Comparison of ENCODE assay signal across 7 cellular contexts in the genomic region with DNA sequence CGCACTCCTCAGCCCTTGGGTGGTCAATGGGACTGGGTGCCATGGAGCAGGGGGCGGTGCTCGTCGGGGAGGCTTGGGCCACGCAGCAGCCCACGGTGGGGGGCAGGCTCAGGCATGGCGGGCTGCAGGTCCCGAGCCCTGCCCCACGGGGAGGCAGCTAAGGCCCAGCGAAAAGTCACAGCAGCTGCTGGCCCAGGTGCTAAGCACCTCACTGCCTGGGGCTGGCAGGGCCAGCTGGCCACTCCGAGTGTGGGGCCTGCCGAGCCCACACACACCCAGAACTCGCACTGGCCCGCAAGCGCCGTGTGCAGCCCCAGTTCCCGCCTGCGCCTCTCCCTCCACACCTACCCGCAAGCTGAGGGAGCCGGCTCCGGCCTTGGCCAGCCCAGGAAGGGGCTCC. TPM values are rescaled to one million over a fixed set of nuclear protein-coding genes. Genes with fewer than 3 reads are reported as not detected.
DNase-seq lines count a peak whose midpoint lies in the region; ATAC-seq, FAIRE-seq and TF ChIP-seq lines count a peak whose summit lies in the region.
"Not testable (repeated sequence)": the region's sequence is repeated elsewhere in the genome, so short reads cannot be mapped to it uniquely, and the experiment has no call there.

No MANE protein-coding gene starts in this region.

- not testable (repeated sequence) for TF ChIP-seq CTCF in HCT116 (IDR thresholded peaks at IDR 0.05 in 2 of 3, conservative IDR thresholded peaks at IDR 0.05 in 1 of 3; ENCODE audit: borderline replicate concordance in 1 of 3, insufficient read depth in 1 of 3, low read depth in 2 of 3, low read length in 2 of 3); HEK293 (tag by site-specific recombination; IDR thresholded peaks at IDR 0.05); RWPE1 (conservative IDR thresholded peaks at IDR 0.05; ENCODE audit: low read depth); SK-N-SH (IDR thresholded peaks at IDR 0.05); kidney (IDR thresholded peaks at IDR 0.05; ENCODE audit: borderline replicate concordance, extremely low read depth, insufficient read depth)

- WGBS in SK-N-SH (ENCODE audit: low lambda C conversion rate) = 85% methylated on average over 11 of the region's 21 CpGs

- H3K9ac ChIP-seq in HCT116 (ENCODE audit: low read length); SK-N-SH; kidney (ENCODE audit: low read length in 2 of 2): not testable (repeated sequence)

- peaks cover 7 to 36% of the 10 kb centered on the region in 2 experiments for H3K36me3 ChIP-seq in HCT116 (ENCODE audit: control insufficient read depth in 1 of 2, insufficient read depth in 2 of 2, low read length in 2 of 2)
- not testable (repeated sequence) for H3K36me3 ChIP-seq in HEK293 (ENCODE audit: control insufficient read depth in 2 of 2, insufficient read depth in 1 of 2, low read length in 2 of 2); kidney (ENCODE audit: control insufficient read depth in 1 of 2, insufficient read depth in 2 of 2, low read length in 2 of 2)
- H3K36me3 ChIP-seq in SK-N-SH (replicated peaks in 1 of 2; ENCODE audit: control insufficient read depth in 1 of 2, insufficient read depth in 2 of 2, low read length in 1 of 2) = peaks cover 0 to 68% of the 10 kb centered on the region in 2 experiments

- H3K27me3 ChIP-seq in HCT116 (ENCODE audit: insufficient read depth, low read length); SK-N-SH (ENCODE audit: insufficient read depth): not testable (repeated sequence)

- H3K4me2 ChIP-seq in HCT116 (ENCODE audit: low read length) = not testable (repeated sequence)
- H3K4me2 ChIP-seq in SK-N-SH = 0 out of 2 replicates have a peak overlapping the region, but pooled peaks have one; percentile 15

- not testable (repeated sequence) for FAIRE-seq in kidney (lab: Jason Lieb, UNC)

- peak; percentile 49 for ATAC-seq in HCT116

- H3K4me1 ChIP-seq in HCT116 (ENCODE audit: control insufficient read depth in 1 of 2, insufficient read depth in 2 of 2, low read length in 2 of 2) = peaks cover 4 to 30% of the 10 kb centered on the region in 2 experiments; a peak in 3 of 4 replicates
- not testable (repeated sequence) for H3K4me1 ChIP-seq in HEK293 (ENCODE audit: control insufficient read depth, insufficient read depth, low read length); kidney (ENCODE audit: control insufficient read depth in 1 of 2, insufficient read depth in 1 of 2, low read depth in 1 of 2, low read length in 2 of 2)
- peaks cover 0 to 26% of the 10 kb centered on the region in 2 experiments; a peak in 2 of 4 replicates for H3K4me1 ChIP-seq in SK-N-SH (ENCODE audit: control insufficient read depth in 1 of 2, insufficient read depth in 2 of 2, low read depth in 1 of 2, low read length in 1 of 2)

- not testable (repeated sequence) for BruUV-seq in HCT116 (replicated peaks; lab: Mats Ljungman, UMichigan)

- H3K27ac ChIP-seq in HCT116 (ENCODE audit: low read depth, low read length) (peak overlapping the region; percentile 21; the same call in 1 of the 2 replicates), RWPE1 (peak overlapping the region; percentile 41)
- H3K27ac ChIP-seq in HEK293 (ENCODE audit: extremely low read depth, low read depth, low read length); SK-N-SH (ENCODE audit: low read depth in 2 of 2, low read length in 1 of 2); kidney (ENCODE audit: low read depth in 2 of 2, low read length in 2 of 2): not testable (repeated sequence)

- TF ChIP-seq POLR2A in HCT116 (IDR thresholded peaks at IDR 0.05; ENCODE audit: borderline replicate concordance, extremely low read depth, insufficient read depth, insufficient read length) = not testable (repeated sequence)

- POLR2A ChIA-PET in HCT116 (lab: Charles Lee); HEK293 (lab: Yijun Ruan, JAX); RWPE1 (lab: Yijun Ruan, JAX; ENCODE audit: low non-redundant PET); SK-N-SH (lab: Yijun Ruan, JAX): not testable (repeated sequence)

- not testable (repeated sequence) for H2AFZ ChIP-seq in HCT116 (ENCODE audit: low read depth, low read length, poor library complexity, severe bottlenecking); SK-N-SH (ENCODE audit: low read depth)

- H3K79me2 ChIP-seq in HCT116 (ENCODE audit: insufficient read depth, low read length) (peaks cover 95% of the 10 kb centered on the region), SK-N-SH (ENCODE audit: insufficient read depth) (peaks cover 97% of the 10 kb centered on the region)

- DNase-seq in HCT116 (ENCODE audit: low read depth, low spot score); RWPE1 (ENCODE audit: low spot score); SK-N-SH: not testable (repeated sequence)
- DNase-seq in T-helper 22 cell (ENCODE audit: low read depth) (peak; percentile 0), kidney (peak; percentile 70), posterior vena cava (ENCODE audit: low spot score) (peak; percentile 51)

- TF ChIP-seq RAD21 in HCT116 (IDR thresholded peaks at IDR 0.05; ENCODE audit: low read depth); SK-N-SH (IDR thresholded peaks at IDR 0.05; ENCODE audit: low read length): not testable (repeated sequence)

- not testable (repeated sequence) for TF ChIP-seq EP300 in SK-N-SH (IDR thresholded peaks at IDR 0.05; ENCODE audit: borderline replicate concordance in 1 of 2, low read depth in 1 of 2, low read length in 1 of 2)

- not testable (repeated sequence) for H3K9me2 ChIP-seq in HCT116 (ENCODE audit: insufficient read depth); SK-N-SH

- H3K9me3 ChIP-seq in HCT116 (ENCODE audit: control insufficient read depth in 1 of 2, insufficient read depth in 1 of 2, low read depth in 1 of 2, low read length in 2 of 2); HEK293 (ENCODE audit: control insufficient read depth, insufficient read depth, low read depth, low read length); SK-N-SH; kidney (ENCODE audit: control insufficient read depth in 1 of 2, low read length in 2 of 2): not testable (repeated sequence)

- H3F3A ChIP-seq in SK-N-SH (replicated peaks; ENCODE audit: insufficient read depth) = peaks cover 48% of the 10 kb centered on the region

- not testable (repeated sequence) for H3K4me3 ChIP-seq in HCT116 (replicated peaks in 1 of 2; ENCODE audit: low read depth in 1 of 2, low read length in 2 of 2); HEK293 (ENCODE audit: low read depth, low read length); SK-N-SH (ENCODE audit: low read depth in 2 of 2, low read length in 1 of 2); kidney (ENCODE audit: low read length in 2 of 2)

- intact Hi-C loops in HCT116 (cut with micrococcal nuclease); kidney (cut with DNase I); posterior vena cava (cut with DNase I): not testable (repeated sequence)

- peaks cover 49% of the 10 kb centered on the region for H4K20me1 ChIP-seq in HCT116 (ENCODE audit: insufficient read depth)
- peaks cover 98% of the 10 kb centered on the region for H4K20me1 ChIP-seq in SK-N-SH (ENCODE audit: insufficient read depth)

- CTCF ChIA-PET in HCT116 (lab: Charles Lee); HEK293 (lab: Yijun Ruan, JAX); RWPE1 (lab: Yijun Ruan, JAX); SK-N-SH (lab: Yijun Ruan, JAX): not testable (repeated sequence)

- RAD21 ChIA-PET in HCT116 (lab: Charles Lee; ENCODE audit: low non-redundant PET in 1 of 2, low total read pairs in 2 of 2, uncharacterized antibody in 2 of 2, unreplicated experiment in 2 of 2) = not testable (repeated sequence)

TF ChIP-seq in HEK293, 187 proteins besides CTCF, POLR2A, EP300 and RAD21:
- 0 out of 2 replicates have a peak, but pooled peaks have one; percentile 20 for TF ChIP-seq ZNF202 (tag by site-specific recombination; IDR thresholded peaks at IDR 0.05; ENCODE audit: borderline replicate concordance)

RNA-seq across cellular contexts. Expression of a gene that starts 43.5 kb away (rescaled TPM):
- 532 TPM for total RNA-seq in HCT116 (2021; ENCODE audit: unreplicated experiment)
- 106 and 160 TPM in 2 replicates for polyA plus RNA-seq in HCT116 (2012)
- 159 and 190 TPM in 2 replicates for polyA plus RNA-seq in SK-N-SH (2012; rRNA removed)
- 198 and 211 TPM in 2 replicates for polyA plus RNA-seq in SK-N-SH (2012; cell fraction: cytosol; rRNA removed)
- polyA plus RNA-seq in SK-N-SH (2012; cell fraction: nucleus; rRNA removed) = 130 and 207 TPM in 2 replicates
- total RNA-seq in kidney = 39.3 TPM
- polyA plus RNA-seq in kidney (ENCODE audit: insufficient read depth, low read depth, low replicate concordance) = 8.0 TPM
- 10 to 100 TPM; 27.9 to 28.8 TPM for total RNA-seq in posterior vena cava

Comparison
In these comparisons a context has a peak if more than half of its experiments do, and no peak if none do; other contexts are left out.
1. RNA of a gene that starts 43.5 kb away (total RNA-seq): 532 TPM in HCT116 (single experiment); 39.3 TPM in kidney (single experiment) and 27.9 to 28.8 TPM in posterior vena cava; every median in the first group is over 10 times any median in the second.